Comparison of ENCODE assay signal across 1 cellular context in genomic region chr11:36249271-36249670, GRCh38.
TF ChIP-seq lines count a peak whose summit lies in the region.

No MANE protein-coding gene starts in this region.

TF ChIP-seq in GM12878, 131 proteins besides CTCF, POLR2A, EP300 and RAD21:
- TF ChIP-seq ZBTB40 (IDR thresholded peaks at IDR 0.05; ENCODE audit: borderline replicate concordance) = no peak
- peak; percentile 50; the same call in 1 of the 2 replicates for TF ChIP-seq EED (IDR thresholded peaks at IDR 0.05; ENCODE audit: low read depth)
- no peak for TF ChIP-seq ZBTB11 (CRISPR knock-in tag; IDR thresholded peaks at IDR 0.05)
- peak; percentile 46; the same call in 1 of the 2 replicates for TF ChIP-seq CBFB (IDR thresholded peaks at IDR 0.05; ENCODE audit: low read depth)
- peak; percentile 51 for TF ChIP-seq ATF7 (IDR thresholded peaks at IDR 0.05; ENCODE audit: low read depth)
- peak; percentile 86 for TF ChIP-seq RUNX3 (IDR thresholded peaks at IDR 0.05; ENCODE audit: low read length)
- no peak for TF ChIP-seq ZNF384 (IDR thresholded peaks at IDR 0.05; ENCODE audit: borderline replicate concordance, low read depth, low read length)
- peak; percentile 3; the same call in 1 of the 2 replicates for TF ChIP-seq JUNB (IDR thresholded peaks at IDR 0.05)
